Comparison of ENCODE assay signal across 11 cellular contexts in genomic region chr13:27446986-27447583, GRCh38. TPM values are rescaled to one million over a fixed set of nuclear protein-coding genes. Genes with fewer than 3 reads are reported as not detected.
DNase-seq lines count a peak whose midpoint lies in the region; ATAC-seq lines count a peak whose summit lies in the region.
"Had no signal": no experiment of that assay in that cellular context is flagged by ENCODE, and none has a peak within 500 bp of the region (broad histone marks: within the 10 kb centered on the region; RNA-seq: fewer than 3 reads in every experiment).

No MANE protein-coding gene starts in this region.

- no peaks in the 10 kb centered on the region for H3K9me3 Mint-ChIP-seq in activated CD8-positive, alpha-beta memory T cell treated with anti-CD3 and anti-CD28 coated beads, Interleukin-2, amount 10 ng/mL, durations not matched to agents 7 days and 5 days (ENCODE audit: low read depth)
- no peaks in the 10 kb centered on the region for H3K9me3 Mint-ChIP-seq in activated naive CD8-positive, alpha-beta T cell treated with anti-CD3 and anti-CD28 coated beads for 36 hours

- peak overlapping the region in 11 of 21 experiments; percentile 9 to 91 (median 47) for H3K27ac ChIP-seq in skin epidermis
- H3K27ac ChIP-seq: A549 had no signal

- H3K36me3 Mint-ChIP-seq in activated CD8-positive, alpha-beta memory T cell treated with anti-CD3 and anti-CD28 coated beads, Interleukin-2, amount 10 ng/mL, durations not matched to agents 7 days and 5 days, result peaks cover 11% of the 10 kb centered on the region
- peaks cover 17% of the 10 kb centered on the region for H3K36me3 Mint-ChIP-seq in activated naive CD8-positive, alpha-beta T cell treated with anti-CD3 and anti-CD28 coated beads for 36 hours

- CTCF ChIA-PET in activated CD8-positive, alpha-beta memory T cell treated with anti-CD3 and anti-CD28 coated beads, Interleukin-2, amount 10 ng/mL, durations not matched to agents 7 days and 5 days (lab: Charles Lee), result interaction anchor here (0.7 to 1.3 kb wide), 5 partner anchors 8 to 44 kb away, joined by 3 to 4 read pairs (median 3); no protein-coding TSS in a partner anchor

- H3K4me3 ChIP-seq in skin epidermis, result no peak overlapping the region
- H3K4me3 ChIP-seq: A549, thyroid gland had no signal

- peak overlapping the region; percentile 93 for H3K27ac Mint-ChIP-seq in activated CD8-positive, alpha-beta memory T cell treated with anti-CD3 and anti-CD28 coated beads, Interleukin-2, amount 10 ng/mL, durations not matched to agents 7 days and 5 days
- peak overlapping the region; percentile 93 for H3K27ac Mint-ChIP-seq in activated naive CD8-positive, alpha-beta T cell treated with anti-CD3 and anti-CD28 coated beads for 36 hours

- no peak for ATAC-seq in activated CD8-positive, alpha-beta memory T cell treated with anti-CD3 and anti-CD28 coated beads, Interleukin-2, amount 10 ng/mL, durations not matched to agents 7 days and 5 days
- no peak for ATAC-seq in GM21390 (IDR thresholded peaks at IDR 0.05; ENCODE audit: unreplicated experiment)
- ATAC-seq: A549 had no signal

- H3K4me3 Mint-ChIP-seq in activated CD8-positive, alpha-beta memory T cell treated with anti-CD3 and anti-CD28 coated beads, Interleukin-2, amount 10 ng/mL, durations not matched to agents 7 days and 5 days, result peak overlapping the region; percentile 68
- peak overlapping the region; percentile 77 for H3K4me3 Mint-ChIP-seq in activated naive CD8-positive, alpha-beta T cell treated with anti-CD3 and anti-CD28 coated beads for 36 hours

- no peaks in the 10 kb centered on the region for H3K27me3 Mint-ChIP-seq in activated CD8-positive, alpha-beta memory T cell treated with anti-CD3 and anti-CD28 coated beads, Interleukin-2, amount 10 ng/mL, durations not matched to agents 7 days and 5 days
- H3K27me3 Mint-ChIP-seq in activated naive CD8-positive, alpha-beta T cell treated with anti-CD3 and anti-CD28 coated beads for 36 hours, result no peaks in the 10 kb centered on the region

- DNase-seq in activated CD8-positive, alpha-beta memory T cell treated with anti-CD3 and anti-CD28 coated beads, Interleukin-2, amount 10 ng/mL, durations not matched to agents 7 days and 5 days, result peak; percentile 59
- DNase-seq in activated CD8-positive, alpha-beta memory T cell treated with anti-CD3 and anti-CD28 coated beads, Interleukin-2, amount 50 U/mL, for 4 hours, result no peak
- peak; percentile 82 for DNase-seq in KBM-7
- DNase-seq in activated naive CD8-positive, alpha-beta T cell treated with anti-CD3 and anti-CD28 coated beads for 36 hours, result no peak
- no peak for DNase-seq in SKM-1 treated with dmso at 0.1 percent for 144 hours (lab: John Stamatoyannopoulos, UW; ENCODE audit: unreplicated experiment)
- no peak for DNase-seq in NCI-H1092 (lab: John Stamatoyannopoulos, UW)
- DNase-seq: SK-N-SH, thyroid gland had no signal

- H3K4me1 Mint-ChIP-seq in activated CD8-positive, alpha-beta memory T cell treated with anti-CD3 and anti-CD28 coated beads, Interleukin-2, amount 10 ng/mL, durations not matched to agents 7 days and 5 days, result peaks cover 60% of the 10 kb centered on the region
- H3K4me1 Mint-ChIP-seq in activated naive CD8-positive, alpha-beta T cell treated with anti-CD3 and anti-CD28 coated beads for 36 hours, result peaks cover 50% of the 10 kb centered on the region

- in situ Hi-C loops in KBM-7 (cut with MboI; ENCODE audit: low pct_unique_long_range_greater_than_20kb, low sequenced_read_pairs), result no loop called here

RNA-seq across cellular contexts. Expression of gene MTIF3, which starts 3.3 kb away (rescaled TPM):
- total RNA-seq in activated CD8-positive, alpha-beta memory T cell treated with anti-CD3 and anti-CD28 coated beads, Interleukin-2, amount 10 ng/mL, durations not matched to agents 7 days and 5 days, result 10 to 100 TPM; 41.2 to 47.3 TPM
- 10 to 100 TPM; 28.7 to 30.4 TPM for total RNA-seq in activated naive CD8-positive, alpha-beta T cell treated with anti-CD3 and anti-CD28 coated beads for 36 hours

RNA-seq across cellular contexts. Expression of gene GTF3A, which starts 22.7 kb away (rescaled TPM):
- total RNA-seq in activated CD8-positive, alpha-beta memory T cell treated with anti-CD3 and anti-CD28 coated beads, Interleukin-2, amount 10 ng/mL, durations not matched to agents 7 days and 5 days, result 100 to 1,000 TPM; 189 to 225 TPM
- 100 to 1,000 TPM; 284 to 285 TPM for total RNA-seq in activated naive CD8-positive, alpha-beta T cell treated with anti-CD3 and anti-CD28 coated beads for 36 hours

Comparison
In these comparisons a context has a peak if more than half of its experiments do, and no peak if none do; other contexts are left out.
1. DNase-seq: peak in activated CD8-positive, alpha-beta memory T cell treated with anti-CD3 and anti-CD28 coated beads, Interleukin-2, amount 10 ng/mL, durations not matched to agents 7 days and 5 days (single experiment) and KBM-7 (single experiment); none in activated CD8-positive, alpha-beta memory T cell treated with anti-CD3 and anti-CD28 coated beads, Interleukin-2, amount 50 U/mL, for 4 hours (single experiment), activated naive CD8-positive, alpha-beta T cell treated with anti-CD3 and anti-CD28 coated beads for 36 hours (single experiment), SKM-1 treated with dmso at 0.1 percent for 144 hours (single experiment) and NCI-H1092 (single experiment).